In the genomic region with DNA sequence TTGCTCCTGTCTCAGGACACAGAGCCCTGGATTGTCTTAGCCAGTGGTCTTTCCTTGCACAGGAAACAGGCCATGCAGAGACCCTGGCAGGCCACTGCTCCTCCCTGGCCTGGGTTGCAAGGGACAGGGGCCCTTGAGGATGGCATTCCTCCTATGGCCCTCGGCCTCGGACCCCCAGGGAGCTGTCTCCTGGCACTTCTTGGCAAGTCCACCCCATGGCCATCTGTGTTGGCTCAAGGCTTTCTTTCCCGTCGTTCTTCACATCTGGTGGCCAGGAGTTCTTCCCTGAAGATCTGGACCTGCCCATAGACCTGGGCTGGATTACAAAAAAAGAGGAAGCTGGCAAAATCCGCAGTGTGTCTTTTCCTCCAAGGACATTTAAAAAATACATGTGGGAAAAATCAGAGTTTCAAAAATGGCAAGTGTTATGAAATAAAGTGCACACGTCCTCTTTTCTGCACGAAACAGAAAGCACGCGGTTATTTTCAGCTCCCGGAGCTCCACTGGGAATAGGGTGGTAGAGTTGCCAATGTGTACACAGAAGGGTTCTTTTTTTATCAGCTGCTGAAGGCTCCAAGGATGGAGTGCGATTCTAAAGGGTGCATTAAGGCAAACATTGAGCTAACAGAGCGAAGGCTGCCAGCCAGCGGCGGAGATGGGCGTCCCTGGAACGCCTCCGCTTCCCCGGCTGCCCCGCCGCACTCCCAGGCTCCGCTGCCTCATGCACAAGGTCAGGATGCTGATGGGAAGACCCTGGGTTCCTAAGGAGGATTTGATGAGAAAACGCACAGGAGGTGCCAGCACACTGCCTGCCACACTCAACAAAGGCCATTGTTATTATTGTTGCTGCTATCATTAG, we compare ENCODE assay signal across 9 cellular contexts.
A peak's percentile ranks its signal among the peaks of the same experiment; 100 is the strongest.
DNase-seq lines count a peak whose midpoint lies in the region; ATAC-seq and TF ChIP-seq lines count a peak whose summit lies in the region.
"Had no signal": no experiment of that assay in that cellular context is flagged by ENCODE, and none has a peak within 500 bp of the region (broad histone marks: within the 10 kb centered on the region; RNA-seq: fewer than 3 reads in every experiment).

No MANE protein-coding gene starts in this region.

- intact Hi-C loops in activated naive CD4-positive, alpha-beta T cell treated with anti-CD3 and anti-CD28 coated beads for 36 hours (cut with micrococcal nuclease): no loop called here

- H3K4me1 ChIP-seq in CD8-positive, alpha-beta memory T cell (ENCODE audit: insufficient read depth, low read length): no peaks in the 10 kb centered on the region

- peak overlapping the region; percentile 32 for H3K4me3 ChIP-seq in fibroblast of pulmonary artery (replicated peaks; ENCODE audit: low read depth, low read length)
- H3K4me3 ChIP-seq in CD8-positive, alpha-beta memory T cell (ENCODE audit: low read length): no peak overlapping the region

- POLR2A ChIA-PET in CD8-positive, alpha-beta memory T cell (lab: Charles Lee): no interaction called here

- H3K27me3 ChIP-seq in CD8-positive, alpha-beta memory T cell (ENCODE audit: insufficient read depth, low read length, poor library complexity, severe bottlenecking): peaks cover 4% of the 10 kb centered on the region

- TF ChIP-seq CTCF in fibroblast of pulmonary artery (IDR thresholded peaks at IDR 0.05; ENCODE audit: low read length, missing control alignments): no peak

- DNase-seq in Ammon's horn (ENCODE audit: low spot score) (peak; percentile 70), NCI-H2171 treated with DMSO at 0.1 percent for 48 hours (lab: John Stamatoyannopoulos, UW) (peak; percentile 75), fibroblast of pulmonary artery (ENCODE audit: low read depth) (peak; percentile 73), pons (ENCODE audit: low spot score) (peak; percentile 64)
- DNase-seq in stimulated activated CD4-positive, alpha-beta T cell treated with anti-CD3 and anti-CD28 coated beads, Interleukin-2, amount 100 ng/mL, for 24 hours: no peak
- DNase-seq in activated naive CD4-positive, alpha-beta T cell treated with anti-CD3 and anti-CD28 coated beads for 36 hours: no peak
- no peak for DNase-seq in CD8-positive, alpha-beta memory T cell
- DNase-seq: naive thymus-derived CD4-positive, alpha-beta T cell had no signal

- H3K36me3 Mint-ChIP-seq in activated naive CD4-positive, alpha-beta T cell treated with anti-CD3 and anti-CD28 coated beads for 36 hours (ENCODE audit: low read depth): no peaks in the 10 kb centered on the region
- no peaks in the 10 kb centered on the region for H3K36me3 Mint-ChIP-seq in CD8-positive, alpha-beta memory T cell
- H3K36me3 Mint-ChIP-seq: naive thymus-derived CD4-positive, alpha-beta T cell had no signal

- no peak overlapping the region for H3K27ac ChIP-seq in CD8-positive, alpha-beta memory T cell (ENCODE audit: low read depth, low read length)

- no peaks in the 10 kb centered on the region for H3K9me3 Mint-ChIP-seq in activated naive CD4-positive, alpha-beta T cell treated with anti-CD3 and anti-CD28 coated beads for 36 hours
- no peaks in the 10 kb centered on the region for H3K9me3 Mint-ChIP-seq in CD8-positive, alpha-beta memory T cell
- H3K9me3 Mint-ChIP-seq: naive thymus-derived CD4-positive, alpha-beta T cell had no signal

- H3K27me3 Mint-ChIP-seq in activated naive CD4-positive, alpha-beta T cell treated with anti-CD3 and anti-CD28 coated beads for 36 hours (ENCODE audit: low read depth): no peaks in the 10 kb centered on the region
- peaks cover 8 to 11% of the 10 kb centered on the region in 2 donors for H3K27me3 Mint-ChIP-seq in CD8-positive, alpha-beta memory T cell

- H3K36me3 ChIP-seq in CD8-positive, alpha-beta memory T cell (ENCODE audit: insufficient read depth, low read length): no peaks in the 10 kb centered on the region

- CTCF ChIA-PET in activated naive CD4-positive, alpha-beta T cell treated with anti-CD3 and anti-CD28 coated beads for 36 hours (lab: Charles Lee): no interaction called here
- CTCF ChIA-PET in CD8-positive, alpha-beta memory T cell (lab: Charles Lee): no interaction called here

- no peaks in the 10 kb centered on the region for H3K4me1 Mint-ChIP-seq in activated naive CD4-positive, alpha-beta T cell treated with anti-CD3 and anti-CD28 coated beads for 36 hours (ENCODE audit: low read depth)
- H3K4me1 Mint-ChIP-seq in CD8-positive, alpha-beta memory T cell: no peaks in the 10 kb centered on the region
- H3K4me1 Mint-ChIP-seq: naive thymus-derived CD4-positive, alpha-beta T cell had no signal

- no peaks in the 10 kb centered on the region for H3K9me3 ChIP-seq in CD8-positive, alpha-beta memory T cell (ENCODE audit: low read length)

- H3K4me3 Mint-ChIP-seq in activated naive CD4-positive, alpha-beta T cell treated with anti-CD3 and anti-CD28 coated beads for 36 hours: no peak overlapping the region
- no peak overlapping the region for H3K4me3 Mint-ChIP-seq in CD8-positive, alpha-beta memory T cell
- H3K4me3 Mint-ChIP-seq: naive thymus-derived CD4-positive, alpha-beta T cell had no signal

- no peak overlapping the region for H3K27ac Mint-ChIP-seq in activated naive CD4-positive, alpha-beta T cell treated with anti-CD3 and anti-CD28 coated beads for 36 hours
- H3K27ac Mint-ChIP-seq in CD8-positive, alpha-beta memory T cell: no peak overlapping the region
- H3K27ac Mint-ChIP-seq: naive thymus-derived CD4-positive, alpha-beta T cell had no signal

- no peak for ATAC-seq in GM19467 (IDR thresholded peaks at IDR 0.05; ENCODE audit: unreplicated experiment)
- ATAC-seq: naive thymus-derived CD4-positive, alpha-beta T cell had no signal

Comparison
In these comparisons a context has a peak if more than half of its experiments do, and no peak if none do; other contexts are left out.
1. DNase-seq: peak in Ammon's horn (single experiment), NCI-H2171 treated with DMSO at 0.1 percent for 48 hours (single experiment), fibroblast of pulmonary artery (single experiment) and pons (single experiment); none in stimulated activated CD4-positive, alpha-beta T cell treated with anti-CD3 and anti-CD28 coated beads, Interleukin-2, amount 100 ng/mL, for 24 hours (0 of 2), activated naive CD4-positive, alpha-beta T cell treated with anti-CD3 and anti-CD28 coated beads for 36 hours (single experiment) and CD8-positive, alpha-beta memory T cell (0 of 5).